1 cellular context compared by ENCODE assay signal in the genomic region with DNA sequence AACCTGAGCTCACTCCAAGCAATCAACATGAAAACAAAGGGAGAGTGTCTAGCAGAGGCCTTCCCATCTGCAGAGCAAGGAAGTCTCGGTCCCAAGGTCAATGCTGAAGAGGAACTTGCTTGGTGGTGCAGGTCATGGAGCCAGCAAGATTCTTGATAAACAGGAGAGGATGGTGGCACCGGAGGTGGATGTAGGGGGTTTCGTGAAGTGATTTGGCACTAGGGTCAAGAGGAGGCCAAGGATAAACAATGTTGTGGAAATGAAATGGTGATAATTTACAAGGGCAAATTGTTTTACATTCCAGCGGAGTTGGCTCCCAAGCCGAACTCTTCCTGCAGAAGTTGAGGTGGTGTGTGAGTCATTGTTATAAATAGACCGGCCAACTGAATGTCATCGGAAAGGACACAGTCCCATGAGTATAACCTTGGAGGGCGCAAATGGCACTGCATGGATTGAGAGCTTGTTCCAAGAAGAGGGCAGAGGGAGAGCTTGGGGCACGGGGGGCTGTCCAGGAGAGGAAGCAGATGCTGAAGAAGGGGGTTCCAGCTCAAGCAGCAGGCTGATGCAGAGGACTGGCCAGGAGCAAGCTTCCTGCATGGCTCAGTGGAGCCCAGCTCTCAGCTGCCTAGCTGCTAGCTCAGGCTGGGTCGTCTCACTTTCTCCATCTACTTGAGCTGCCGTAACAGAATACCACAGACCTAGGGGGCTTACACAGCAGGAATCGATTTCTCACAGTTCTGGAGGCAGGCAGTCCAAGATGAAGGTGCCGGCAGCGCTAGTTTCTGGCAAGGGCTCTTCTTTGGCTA.
TF ChIP-seq lines count a peak whose summit lies in the region.

No MANE protein-coding gene starts in this region.

TF ChIP-seq in SK-N-SH, 30 proteins besides CTCF, POLR2A, EP300 and RAD21 (continued from another document):
- TF ChIP-seq, protein P1, sequence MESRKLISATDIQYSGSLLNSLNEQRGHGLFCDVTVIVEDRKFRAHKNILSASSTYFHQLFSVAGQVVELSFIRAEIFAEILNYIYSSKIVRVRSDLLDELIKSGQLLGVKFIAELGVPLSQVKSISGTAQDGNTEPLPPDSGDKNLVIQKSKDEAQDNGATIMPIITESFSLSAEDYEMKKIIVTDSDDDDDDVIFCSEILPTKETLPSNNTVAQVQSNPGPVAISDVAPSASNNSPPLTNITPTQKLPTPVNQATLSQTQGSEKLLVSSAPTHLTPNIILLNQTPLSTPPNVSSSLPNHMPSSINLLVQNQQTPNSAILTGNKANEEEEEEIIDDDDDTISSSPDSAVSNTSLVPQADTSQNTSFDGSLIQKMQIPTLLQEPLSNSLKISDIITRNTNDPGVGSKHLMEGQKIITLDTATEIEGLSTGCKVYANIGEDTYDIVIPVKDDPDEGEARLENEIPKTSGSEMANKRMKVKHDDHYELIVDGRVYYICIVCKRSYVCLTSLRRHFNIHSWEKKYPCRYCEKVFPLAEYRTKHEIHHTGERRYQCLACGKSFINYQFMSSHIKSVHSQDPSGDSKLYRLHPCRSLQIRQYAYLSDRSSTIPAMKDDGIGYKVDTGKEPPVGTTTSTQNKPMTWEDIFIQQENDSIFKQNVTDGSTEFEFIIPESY (IDR thresholded peaks at IDR 0.05; ENCODE audit: borderline replicate concordance, low read depth), result no peak
- TF ChIP-seq REST (IDR thresholded peaks at IDR 0.05; ENCODE audit: low read depth, low read length), result no peak
- no peak for TF ChIP-seq FOXM1 (IDR thresholded peaks at IDR 0.05; ENCODE audit: low read depth)
- peak; percentile 75 for TF ChIP-seq NFIC (IDR thresholded peaks at IDR 0.05; ENCODE audit: borderline replicate concordance)
- TF ChIP-seq RFX5 (IDR thresholded peaks at IDR 0.05; ENCODE audit: low read length), result no peak
- TF ChIP-seq EZH2phosphoT487 (IDR thresholded peaks at IDR 0.05; ENCODE audit: borderline replicate concordance, low read depth), result no peak
